8 cellular contexts compared by ENCODE assay signal in genomic region chr11:64877390-64878222, GRCh38. TPM values are rescaled to one million over a fixed set of nuclear protein-coding genes. Genes with fewer than 3 reads are reported as not detected.
DNase-seq lines count a peak whose midpoint lies in the region; ATAC-seq and TF ChIP-seq lines count a peak whose summit lies in the region.

No MANE protein-coding gene starts in this region.

- WGBS in hepatocyte (ENCODE audit: low lambda C conversion rate, missing lambda C conversion rate) = 1% methylated on average over 33 of the region's 41 CpGs
- WGBS in spleen, 5 donors = 0 to 1% (median 1%) methylated on average over 20 to 41 of the region's 41 CpGs

- H3K4me3 Mint-ChIP-seq in activated T-cell treated with anti-CD3 and anti-CD28 coated beads, Interleukin-2, amount 50 U/mL, for 72 hours = peak overlapping the region; percentile 94 to 95

- no peaks in the 10 kb centered on the region for H3K9me2 ChIP-seq in hepatocyte (replicated peaks; ENCODE audit: insufficient read depth)

- H3K36me3 Mint-ChIP-seq in activated T-cell treated with anti-CD3 and anti-CD28 coated beads, Interleukin-2, amount 50 U/mL, for 72 hours (ENCODE audit: insufficient read depth in 2 of 2) = peaks cover 27 to 32% of the 10 kb centered on the region in 2 donors

- peaks cover 18% of the 10 kb centered on the region for H3K36me3 ChIP-seq in GM06990 (ENCODE audit: control insufficient read depth, insufficient read depth, low read length)
- H3K36me3 ChIP-seq in hepatocyte (replicated peaks; ENCODE audit: insufficient read depth, low read depth) = no peaks in the 10 kb centered on the region
- peaks cover 0 to 36% (median 10%) of the 10 kb centered on the region in 6 donors for H3K36me3 ChIP-seq in spleen

- ATAC-seq in HG02885 (IDR thresholded peaks at IDR 0.05; ENCODE audit: poor library complexity, unreplicated experiment) = peak; percentile 6
- peak in 1 of 2 donors; percentile 2 for ATAC-seq in activated T-cell treated with anti-CD3 and anti-CD28 coated beads, Interleukin-2, amount 50 U/mL, for 72 hours (replicated peaks in 1 of 2)

- no peaks in the 10 kb centered on the region for H3K27me3 ChIP-seq in GM06990 (replicated peaks; ENCODE audit: control insufficient read depth, insufficient read depth, low read length)
- no peaks in the 10 kb centered on the region for H3K27me3 ChIP-seq in hepatocyte
- H3K27me3 ChIP-seq in spleen (replicated peaks in 1 of 7) = no peaks in the 10 kb centered on the region

- TF ChIP-seq CTCF in GM06990 (IDR thresholded peaks at IDR 0.05; ENCODE audit: insufficient read depth, low read length, poor library complexity, severe bottlenecking) = no peak
- TF ChIP-seq CTCF in hepatocyte (IDR thresholded peaks at IDR 0.05; ENCODE audit: poor library complexity) = no peak
- no peak for TF ChIP-seq CTCF in spleen (IDR thresholded peaks at IDR 0.05 in 8 of 11, conservative IDR thresholded peaks at IDR 0.05 in 3 of 11)

- peaks cover 68% of the 10 kb centered on the region for H3K4me1 Mint-ChIP-seq in activated T-cell treated with anti-CD3 and anti-CD28 coated beads, Interleukin-2, amount 50 U/mL, for 72 hours (ENCODE audit: low read depth)

- peaks cover 22% of the 10 kb centered on the region for H4K20me1 ChIP-seq in hepatocyte (ENCODE audit: insufficient read depth, poor library complexity, severe bottlenecking)

- no peaks in the 10 kb centered on the region for H3K27me3 Mint-ChIP-seq in activated T-cell treated with anti-CD3 and anti-CD28 coated beads, Interleukin-2, amount 50 U/mL, for 72 hours (ENCODE audit: low read depth)

- H3K4me1 ChIP-seq in hepatocyte (ENCODE audit: insufficient read depth) = peaks cover 34% of the 10 kb centered on the region
- H3K4me1 ChIP-seq in spleen = peaks cover 56 to 92% (median 83%) of the 10 kb centered on the region in 6 donors

- H3K27ac ChIP-seq in hepatocyte (peak overlapping the region; percentile 83), spleen (peak overlapping the region; percentile 67 to 98 (median 96))

- peak overlapping the region; percentile 20 for H2AFZ ChIP-seq in hepatocyte

- intact Hi-C loops in spleen (cut with DNase I; ENCODE audit: low total_unique reads) = no loop called here

- peaks cover 59% of the 10 kb centered on the region for H3K79me2 ChIP-seq in hepatocyte

- no peak for TF ChIP-seq POLR2A in spleen (IDR thresholded peaks at IDR 0.05)

- no peaks in the 10 kb centered on the region for H3K9me3 ChIP-seq in hepatocyte (ENCODE audit: low read depth)
- no peaks in the 10 kb centered on the region for H3K9me3 ChIP-seq in spleen

- no peaks in the 10 kb centered on the region for H3K9me3 Mint-ChIP-seq in activated T-cell treated with anti-CD3 and anti-CD28 coated beads, Interleukin-2, amount 50 U/mL, for 72 hours

- peak overlapping the region; percentile 94 for H3K4me2 ChIP-seq in hepatocyte

- DNase-seq in GM06990 (ENCODE audit: extremely low read depth, insufficient read length) (peak; percentile 55), hepatocyte (ENCODE audit: low spot score) (no peak), spleen (peak; percentile 81), iPS-NIHi11 (ENCODE audit: low spot score) (no peak), AML-193 (lab: John Stamatoyannopoulos, UW) (no peak), occipital lobe (lab: John Stamatoyannopoulos, UW) (no peak)
- DNase-seq in activated T-cell treated with anti-CD3 and anti-CD28 coated beads, Interleukin-2, amount 50 U/mL, for 72 hours = peak in 1 of 2 donors; percentile 54

- peak overlapping the region; percentile 99 for H3K4me3 ChIP-seq in GM06990 (replicated peaks; ENCODE audit: low read depth, low read length)
- peak overlapping the region; percentile 79 for H3K4me3 ChIP-seq in hepatocyte
- peak overlapping the region; percentile 86 to 99 (median 95) for H3K4me3 ChIP-seq in spleen

- H3K27ac Mint-ChIP-seq in activated T-cell treated with anti-CD3 and anti-CD28 coated beads, Interleukin-2, amount 50 U/mL, for 72 hours = peak overlapping the region; percentile 94

RNA-seq across cellular contexts. Expression of gene EHD1, which starts 0.8 kb away (rescaled TPM):
- 100 to 1,000 TPM; 136 to 159 TPM for total RNA-seq in activated T-cell treated with anti-CD3 and anti-CD28 coated beads, Interleukin-2, amount 50 U/mL, for 72 hours
- total RNA-seq in hepatocyte = 44.8 and 52.4 TPM in 2 replicates
- polyA plus RNA-seq in hepatocyte = 66.6 and 69.5 TPM in 2 replicates
- 100 to 1,000 TPM; 117 to 337 (median 201) TPM for total RNA-seq in spleen
- polyA plus RNA-seq in spleen = 10 to 100 TPM; 51.9 to 93.9 (median 53.7) TPM
- 22.9 TPM for total RNA-seq in occipital lobe

RNA-seq across cellular contexts. Expression of gene CDC42BPG, which starts 33.2 kb away (rescaled TPM):
- 1 to 10 TPM; 1.1 to 1.5 TPM for total RNA-seq in activated T-cell treated with anti-CD3 and anti-CD28 coated beads, Interleukin-2, amount 50 U/mL, for 72 hours
- total RNA-seq in hepatocyte (6.5 and 8.4 TPM in 2 replicates), spleen (1 to 10 TPM; 1.9 to 4.6 (median 2.6) TPM), occipital lobe (0.16 TPM)
- polyA plus RNA-seq in hepatocyte (3.1 and 5.5 TPM in 2 replicates), spleen (1 to 10 TPM in 2 of 3 donors, under 1 TPM in 1; 0.74 to 2.0 (median 1.0) TPM)

RNA-seq across cellular contexts. Expression of gene ATG2A, which starts 39.4 kb away (rescaled TPM):
- total RNA-seq in activated T-cell treated with anti-CD3 and anti-CD28 coated beads, Interleukin-2, amount 50 U/mL, for 72 hours = 10 to 100 TPM; 20.9 to 27.0 TPM
- 16.4 and 18.1 TPM in 2 replicates for total RNA-seq in hepatocyte
- polyA plus RNA-seq in hepatocyte = 11.7 and 17.0 TPM in 2 replicates
- total RNA-seq in spleen = 10 to 100 TPM; 32.7 to 57.3 (median 40.3) TPM
- 10 to 100 TPM; 14.3 to 30.3 (median 28.8) TPM for polyA plus RNA-seq in spleen
- 5.5 TPM for total RNA-seq in occipital lobe

RNA-seq across cellular contexts. Expression of gene PPP2R5B, which starts 46.9 kb away (rescaled TPM):
- 10 to 100 TPM; 15.0 to 24.0 TPM for total RNA-seq in activated T-cell treated with anti-CD3 and anti-CD28 coated beads, Interleukin-2, amount 50 U/mL, for 72 hours
- 15.8 and 16.9 TPM in 2 replicates for total RNA-seq in hepatocyte
- 16.2 and 19.5 TPM in 2 replicates for polyA plus RNA-seq in hepatocyte
- total RNA-seq in spleen = 10 to 100 TPM; 21.9 to 45.1 (median 30.4) TPM
- polyA plus RNA-seq in spleen = 10 to 100 TPM; 10.8 to 25.4 (median 15.2) TPM
- 22.8 TPM for total RNA-seq in occipital lobe

RNA-seq across cellular contexts. Expression of gene GPHA2, which starts 58.1 kb away (rescaled TPM):
- under 1 TPM; 0.58 to 0.81 TPM for total RNA-seq in activated T-cell treated with anti-CD3 and anti-CD28 coated beads, Interleukin-2, amount 50 U/mL, for 72 hours
- 2.0 TPM in 1 of 2 replicates, not detected in the other for total RNA-seq in hepatocyte
- polyA plus RNA-seq in hepatocyte = not detected in 2 replicates
- total RNA-seq in spleen = not detected
- polyA plus RNA-seq in spleen = 1 to 10 TPM in 2 of 3 donors, under 1 TPM in 1; 0.89 to 4.4 (median 1.2) TPM
- not detected for total RNA-seq in occipital lobe

Comparison
In these comparisons a context has a peak if more than half of its experiments do, and no peak if none do; other contexts are left out.
1. DNase-seq: peak in GM06990 (single experiment) and spleen (single experiment); none in hepatocyte (single experiment), iPS-NIHi11 (single experiment), AML-193 (0 of 2) and occipital lobe (single experiment).
2. Peak in every context shown above with its lines, with median percentiles within 50 percentile points of each other: H3K4me3 ChIP-seq.